1 cellular context compared by ENCODE assay signal in the genomic region with DNA sequence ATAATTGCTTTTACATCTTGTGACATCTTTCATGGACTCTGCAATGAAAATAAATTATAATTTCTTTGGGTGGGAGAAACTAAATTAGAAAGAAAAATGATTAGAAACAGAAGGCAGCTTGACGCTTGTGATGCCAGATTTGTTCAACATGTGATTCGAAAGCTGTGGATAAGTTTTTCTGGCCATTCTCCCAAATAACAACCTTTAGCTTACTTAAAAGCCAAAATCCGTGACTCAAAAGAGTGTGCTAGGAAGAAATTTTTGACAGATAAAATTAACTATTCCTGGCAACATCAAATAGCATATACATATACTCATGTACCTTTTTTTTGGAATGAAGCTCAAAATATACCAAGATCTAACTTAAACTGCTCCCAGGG.
TF ChIP-seq lines count a peak whose summit lies in the region.

No MANE protein-coding gene starts in this region.

TF ChIP-seq in IMR-90, 13 proteins besides CTCF, POLR2A, EP300 and RAD21:
- TF ChIP-seq MAFK (IDR thresholded peaks at IDR 0.05; ENCODE audit: low read depth, low read length): no peak
- TF ChIP-seq, protein P1, sequence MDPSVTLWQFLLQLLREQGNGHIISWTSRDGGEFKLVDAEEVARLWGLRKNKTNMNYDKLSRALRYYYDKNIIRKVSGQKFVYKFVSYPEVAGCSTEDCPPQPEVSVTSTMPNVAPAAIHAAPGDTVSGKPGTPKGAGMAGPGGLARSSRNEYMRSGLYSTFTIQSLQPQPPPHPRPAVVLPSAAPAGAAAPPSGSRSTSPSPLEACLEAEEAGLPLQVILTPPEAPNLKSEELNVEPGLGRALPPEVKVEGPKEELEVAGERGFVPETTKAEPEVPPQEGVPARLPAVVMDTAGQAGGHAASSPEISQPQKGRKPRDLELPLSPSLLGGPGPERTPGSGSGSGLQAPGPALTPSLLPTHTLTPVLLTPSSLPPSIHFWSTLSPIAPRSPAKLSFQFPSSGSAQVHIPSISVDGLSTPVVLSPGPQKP (IDR thresholded peaks at IDR 0.05; ENCODE audit: borderline replicate concordance, low read depth, low read length): no peak
- TF ChIP-seq CHD1 (IDR thresholded peaks at IDR 0.05; ENCODE audit: low read depth, low read length): no peak
- no peak for TF ChIP-seq RCOR1 (IDR thresholded peaks at IDR 0.05; ENCODE audit: insufficient replicate concordance, low read length)
- TF ChIP-seq, protein P2, sequence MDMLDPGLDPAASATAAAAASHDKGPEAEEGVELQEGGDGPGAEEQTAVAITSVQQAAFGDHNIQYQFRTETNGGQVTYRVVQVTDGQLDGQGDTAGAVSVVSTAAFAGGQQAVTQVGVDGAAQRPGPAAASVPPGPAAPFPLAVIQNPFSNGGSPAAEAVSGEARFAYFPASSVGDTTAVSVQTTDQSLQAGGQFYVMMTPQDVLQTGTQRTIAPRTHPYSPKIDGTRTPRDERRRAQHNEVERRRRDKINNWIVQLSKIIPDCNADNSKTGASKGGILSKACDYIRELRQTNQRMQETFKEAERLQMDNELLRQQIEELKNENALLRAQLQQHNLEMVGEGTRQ (IDR thresholded peaks at IDR 0.05; ENCODE audit: low read depth, low read length): no peak
- TF ChIP-seq MAZ (IDR thresholded peaks at IDR 0.05; ENCODE audit: borderline replicate concordance, low read depth, low read length): no peak
- no peak for TF ChIP-seq FOS (IDR thresholded peaks at IDR 0.05; ENCODE audit: low read depth, low read length)
- TF ChIP-seq MXI1 (IDR thresholded peaks at IDR 0.05; ENCODE audit: borderline replicate concordance, low read depth, low read length): no peak
- TF ChIP-seq CEBPB (IDR thresholded peaks at IDR 0.05; ENCODE audit: low read depth, low read length): no peak
- TF ChIP-seq NFE2L2 (IDR thresholded peaks at IDR 0.05; ENCODE audit: low read depth, low read length): no peak
- TF ChIP-seq RFX5 (IDR thresholded peaks at IDR 0.05; ENCODE audit: low read depth, low read length): no peak
- no peak for TF ChIP-seq BHLHE40 (IDR thresholded peaks at IDR 0.05; ENCODE audit: low read depth, low read length)
- TF ChIP-seq SMC3 (IDR thresholded peaks at IDR 0.05; ENCODE audit: low read depth, low read length): no peak
